ENCODE assay signal across 2 cellular contexts in the genomic region with DNA sequence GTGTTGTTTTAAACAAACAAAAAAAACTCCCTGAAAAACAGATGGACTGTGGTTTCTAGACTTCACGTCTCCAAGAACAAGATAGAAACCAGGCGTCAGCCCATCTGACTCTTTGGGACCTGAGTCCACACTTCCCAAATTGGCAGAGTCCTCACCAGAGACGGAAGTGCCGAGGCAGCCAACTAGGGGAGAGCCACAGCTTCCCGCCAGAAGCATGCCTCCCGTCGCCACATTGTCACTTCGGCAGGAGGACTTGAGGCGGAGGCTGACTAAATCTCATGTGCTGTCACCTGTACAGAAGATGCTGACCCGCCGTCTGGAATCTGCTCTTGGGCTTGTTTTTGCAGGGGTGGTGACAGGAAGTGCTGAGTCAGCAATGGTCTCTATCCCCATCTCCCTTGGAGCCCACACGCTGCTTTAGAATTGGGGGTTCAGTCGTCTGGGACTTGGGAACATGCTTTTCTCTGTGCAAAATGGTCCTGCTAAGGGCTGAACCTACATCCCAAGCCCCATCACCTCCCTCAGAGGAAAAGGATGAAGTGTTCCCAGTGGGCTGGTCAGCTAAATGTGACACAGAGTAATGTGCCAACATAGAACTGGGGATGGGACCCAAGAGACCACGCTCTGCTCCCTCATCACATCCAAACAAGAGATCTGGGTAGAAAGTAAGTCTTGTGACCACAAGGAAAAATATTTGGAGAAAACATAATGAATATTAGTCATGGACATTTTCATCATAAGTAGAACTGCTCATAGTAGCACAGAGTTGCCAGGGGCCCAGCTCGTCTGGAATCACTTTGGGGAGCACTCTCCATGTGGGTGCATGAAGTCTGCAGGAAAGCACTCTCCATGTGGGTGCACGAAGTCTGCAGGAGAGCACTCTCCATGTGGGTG.
TF ChIP-seq lines count a peak whose summit lies in the region.

No MANE protein-coding gene starts in this region.

TF ChIP-seq in IMR-90, 13 proteins besides CTCF, POLR2A, EP300 and RAD21:
- no peak for TF ChIP-seq SMC3 (IDR thresholded peaks at IDR 0.05; ENCODE audit: low read depth, low read length)
- TF ChIP-seq RFX5 (IDR thresholded peaks at IDR 0.05; ENCODE audit: low read depth, low read length): no peak
- TF ChIP-seq BHLHE40 (IDR thresholded peaks at IDR 0.05; ENCODE audit: low read depth, low read length): no peak
- TF ChIP-seq MXI1 (IDR thresholded peaks at IDR 0.05; ENCODE audit: borderline replicate concordance, low read depth, low read length): no peak
- peak; percentile 99 for TF ChIP-seq MAFK (IDR thresholded peaks at IDR 0.05; ENCODE audit: low read depth, low read length)
- no peak for TF ChIP-seq NFE2L2 (IDR thresholded peaks at IDR 0.05; ENCODE audit: low read depth, low read length)
- TF ChIP-seq, protein P1, sequence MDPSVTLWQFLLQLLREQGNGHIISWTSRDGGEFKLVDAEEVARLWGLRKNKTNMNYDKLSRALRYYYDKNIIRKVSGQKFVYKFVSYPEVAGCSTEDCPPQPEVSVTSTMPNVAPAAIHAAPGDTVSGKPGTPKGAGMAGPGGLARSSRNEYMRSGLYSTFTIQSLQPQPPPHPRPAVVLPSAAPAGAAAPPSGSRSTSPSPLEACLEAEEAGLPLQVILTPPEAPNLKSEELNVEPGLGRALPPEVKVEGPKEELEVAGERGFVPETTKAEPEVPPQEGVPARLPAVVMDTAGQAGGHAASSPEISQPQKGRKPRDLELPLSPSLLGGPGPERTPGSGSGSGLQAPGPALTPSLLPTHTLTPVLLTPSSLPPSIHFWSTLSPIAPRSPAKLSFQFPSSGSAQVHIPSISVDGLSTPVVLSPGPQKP (IDR thresholded peaks at IDR 0.05; ENCODE audit: borderline replicate concordance, low read depth, low read length): no peak
- no peak for TF ChIP-seq MAZ (IDR thresholded peaks at IDR 0.05; ENCODE audit: borderline replicate concordance, low read depth, low read length)

TF ChIP-seq in SK-N-SH, 30 proteins besides CTCF, POLR2A, EP300 and RAD21:
- TF ChIP-seq, protein P2, sequence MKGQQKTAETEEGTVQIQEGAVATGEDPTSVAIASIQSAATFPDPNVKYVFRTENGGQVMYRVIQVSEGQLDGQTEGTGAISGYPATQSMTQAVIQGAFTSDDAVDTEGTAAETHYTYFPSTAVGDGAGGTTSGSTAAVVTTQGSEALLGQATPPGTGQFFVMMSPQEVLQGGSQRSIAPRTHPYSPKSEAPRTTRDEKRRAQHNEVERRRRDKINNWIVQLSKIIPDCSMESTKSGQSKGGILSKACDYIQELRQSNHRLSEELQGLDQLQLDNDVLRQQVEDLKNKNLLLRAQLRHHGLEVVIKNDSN (IDR thresholded peaks at IDR 0.05; ENCODE audit: borderline replicate concordance, low read depth): no peak
- TF ChIP-seq, protein P3, sequence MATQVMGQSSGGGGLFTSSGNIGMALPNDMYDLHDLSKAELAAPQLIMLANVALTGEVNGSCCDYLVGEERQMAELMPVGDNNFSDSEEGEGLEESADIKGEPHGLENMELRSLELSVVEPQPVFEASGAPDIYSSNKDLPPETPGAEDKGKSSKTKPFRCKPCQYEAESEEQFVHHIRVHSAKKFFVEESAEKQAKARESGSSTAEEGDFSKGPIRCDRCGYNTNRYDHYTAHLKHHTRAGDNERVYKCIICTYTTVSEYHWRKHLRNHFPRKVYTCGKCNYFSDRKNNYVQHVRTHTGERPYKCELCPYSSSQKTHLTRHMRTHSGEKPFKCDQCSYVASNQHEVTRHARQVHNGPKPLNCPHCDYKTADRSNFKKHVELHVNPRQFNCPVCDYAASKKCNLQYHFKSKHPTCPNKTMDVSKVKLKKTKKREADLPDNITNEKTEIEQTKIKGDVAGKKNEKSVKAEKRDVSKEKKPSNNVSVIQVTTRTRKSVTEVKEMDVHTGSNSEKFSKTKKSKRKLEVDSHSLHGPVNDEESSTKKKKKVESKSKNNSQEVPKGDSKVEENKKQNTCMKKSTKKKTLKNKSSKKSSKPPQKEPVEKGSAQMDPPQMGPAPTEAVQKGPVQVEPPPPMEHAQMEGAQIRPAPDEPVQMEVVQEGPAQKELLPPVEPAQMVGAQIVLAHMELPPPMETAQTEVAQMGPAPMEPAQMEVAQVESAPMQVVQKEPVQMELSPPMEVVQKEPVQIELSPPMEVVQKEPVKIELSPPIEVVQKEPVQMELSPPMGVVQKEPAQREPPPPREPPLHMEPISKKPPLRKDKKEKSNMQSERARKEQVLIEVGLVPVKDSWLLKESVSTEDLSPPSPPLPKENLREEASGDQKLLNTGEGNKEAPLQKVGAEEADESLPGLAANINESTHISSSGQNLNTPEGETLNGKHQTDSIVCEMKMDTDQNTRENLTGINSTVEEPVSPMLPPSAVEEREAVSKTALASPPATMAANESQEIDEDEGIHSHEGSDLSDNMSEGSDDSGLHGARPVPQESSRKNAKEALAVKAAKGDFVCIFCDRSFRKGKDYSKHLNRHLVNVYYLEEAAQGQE (IDR thresholded peaks at IDR 0.05; ENCODE audit: low read depth, low read length): no peak
- TF ChIP-seq RFX5 (IDR thresholded peaks at IDR 0.05; ENCODE audit: low read length): no peak
- TF ChIP-seq GATA2 (CRISPR knock-in tag; IDR thresholded peaks at IDR 0.05): no peak
- no peak for TF ChIP-seq RXRA (IDR thresholded peaks at IDR 0.05; ENCODE audit: borderline replicate concordance, low read depth)
- TF ChIP-seq JUND (IDR thresholded peaks at IDR 0.05): no peak
- no peak for TF ChIP-seq GABPA (IDR thresholded peaks at IDR 0.05; ENCODE audit: low read depth)
- TF ChIP-seq, protein P4, sequence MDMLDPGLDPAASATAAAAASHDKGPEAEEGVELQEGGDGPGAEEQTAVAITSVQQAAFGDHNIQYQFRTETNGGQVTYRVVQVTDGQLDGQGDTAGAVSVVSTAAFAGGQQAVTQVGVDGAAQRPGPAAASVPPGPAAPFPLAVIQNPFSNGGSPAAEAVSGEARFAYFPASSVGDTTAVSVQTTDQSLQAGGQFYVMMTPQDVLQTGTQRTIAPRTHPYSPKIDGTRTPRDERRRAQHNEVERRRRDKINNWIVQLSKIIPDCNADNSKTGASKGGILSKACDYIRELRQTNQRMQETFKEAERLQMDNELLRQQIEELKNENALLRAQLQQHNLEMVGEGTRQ (IDR thresholded peaks at IDR 0.05; ENCODE audit: borderline replicate concordance, low read depth, low read length): no peak
- no peak for TF ChIP-seq FOXJ3 (CRISPR knock-in tag; IDR thresholded peaks at IDR 0.05)
- TF ChIP-seq YY1 (IDR thresholded peaks at IDR 0.05; ENCODE audit: low read depth): no peak
- no peak for TF ChIP-seq ELF1 (IDR thresholded peaks at IDR 0.05)
- no peak for TF ChIP-seq NRF1 (IDR thresholded peaks at IDR 0.05; ENCODE audit: low read depth, low read length)
- no peak for TF ChIP-seq TEAD4 (IDR thresholded peaks at IDR 0.05; ENCODE audit: borderline replicate concordance, insufficient read depth)
- TF ChIP-seq, protein P5, sequence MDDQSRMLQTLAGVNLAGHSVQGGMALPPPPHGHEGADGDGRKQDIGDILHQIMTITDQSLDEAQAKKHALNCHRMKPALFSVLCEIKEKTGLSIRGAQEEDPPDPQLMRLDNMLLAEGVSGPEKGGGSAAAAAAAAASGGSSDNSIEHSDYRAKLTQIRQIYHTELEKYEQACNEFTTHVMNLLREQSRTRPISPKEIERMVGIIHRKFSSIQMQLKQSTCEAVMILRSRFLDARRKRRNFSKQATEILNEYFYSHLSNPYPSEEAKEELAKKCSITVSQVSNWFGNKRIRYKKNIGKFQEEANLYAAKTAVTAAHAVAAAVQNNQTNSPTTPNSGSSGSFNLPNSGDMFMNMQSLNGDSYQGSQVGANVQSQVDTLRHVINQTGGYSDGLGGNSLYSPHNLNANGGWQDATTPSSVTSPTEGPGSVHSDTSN (IDR thresholded peaks at IDR 0.05): no peak
- TF ChIP-seq TCF12 (IDR thresholded peaks at IDR 0.05): no peak
- TF ChIP-seq, protein P6, sequence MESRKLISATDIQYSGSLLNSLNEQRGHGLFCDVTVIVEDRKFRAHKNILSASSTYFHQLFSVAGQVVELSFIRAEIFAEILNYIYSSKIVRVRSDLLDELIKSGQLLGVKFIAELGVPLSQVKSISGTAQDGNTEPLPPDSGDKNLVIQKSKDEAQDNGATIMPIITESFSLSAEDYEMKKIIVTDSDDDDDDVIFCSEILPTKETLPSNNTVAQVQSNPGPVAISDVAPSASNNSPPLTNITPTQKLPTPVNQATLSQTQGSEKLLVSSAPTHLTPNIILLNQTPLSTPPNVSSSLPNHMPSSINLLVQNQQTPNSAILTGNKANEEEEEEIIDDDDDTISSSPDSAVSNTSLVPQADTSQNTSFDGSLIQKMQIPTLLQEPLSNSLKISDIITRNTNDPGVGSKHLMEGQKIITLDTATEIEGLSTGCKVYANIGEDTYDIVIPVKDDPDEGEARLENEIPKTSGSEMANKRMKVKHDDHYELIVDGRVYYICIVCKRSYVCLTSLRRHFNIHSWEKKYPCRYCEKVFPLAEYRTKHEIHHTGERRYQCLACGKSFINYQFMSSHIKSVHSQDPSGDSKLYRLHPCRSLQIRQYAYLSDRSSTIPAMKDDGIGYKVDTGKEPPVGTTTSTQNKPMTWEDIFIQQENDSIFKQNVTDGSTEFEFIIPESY (IDR thresholded peaks at IDR 0.05; ENCODE audit: borderline replicate concordance, low read depth): no peak
- no peak for TF ChIP-seq MXI1 (IDR thresholded peaks at IDR 0.05; ENCODE audit: low read depth, low read length)
TF ChIP-seq in SK-N-SH: peak in this region for 0.
